8 cellular contexts compared by ENCODE assay signal in genomic region chr1:1918901-1919303, GRCh38. TPM values are rescaled to one million over a fixed set of nuclear protein-coding genes. Genes with fewer than 3 reads are reported as not detected.
DNase-seq lines count a peak whose midpoint lies in the region; ATAC-seq and TF ChIP-seq lines count a peak whose summit lies in the region.

TSS of gene TMEM52 (minus strand) at chr1:1919279. CDS start at chr1:1919265, 14 bp downstream.

- POLR2A ChIA-PET in WTC11 (lab: Charles Lee), result interaction anchor here (1.3 kb wide), 1 partner anchor 27 kb away, joined by 5 read pairs; no protein-coding TSS in a partner anchor

- no peaks in the 10 kb centered on the region for H3K27me3 Mint-ChIP-seq in WTC11 (ENCODE audit: low read depth)

- no peak within 1 kb of the TSS for H3K27ac ChIP-seq in iPS-20b (ENCODE audit: low read length)
- no peak within 1 kb of the TSS for H3K27ac ChIP-seq in thoracic aorta

- CTCF ChIA-PET in WTC11 (lab: Charles Lee), result interaction anchor here (1.3 to 5.7 kb wide), 4 partner anchors 10 to 127 kb away, joined by 5 to 46 read pairs (median 16); no protein-coding TSS in a partner anchor

- peaks cover 3% of the 10 kb centered on the region; the same call in 1 of the 2 replicates for H3K4me1 ChIP-seq in iPS-20b (ENCODE audit: insufficient read depth, low read length)
- H3K4me1 ChIP-seq in thoracic aorta (ENCODE audit: control insufficient read depth in 1 of 2, low read depth in 2 of 2), result peaks cover 0 to 10% of the 10 kb centered on the region in 2 donors

- H3K27me3 ChIP-seq in iPS-20b (ENCODE audit: insufficient read depth, low read length) (peaks cover 10% of the 10 kb centered on the region), thoracic aorta (replicated peaks; ENCODE audit: insufficient read depth) (no peaks in the 10 kb centered on the region)

- H3K36me3 Mint-ChIP-seq in WTC11, result no peaks in the 10 kb centered on the region

- H3K4me3 Mint-ChIP-seq in WTC11, result peak within 1 kb of the TSS; percentile 65

- no peaks in the 10 kb centered on the region for H3K9me3 ChIP-seq in iPS-20b (ENCODE audit: insufficient read depth, low read depth, low read length)
- H3K9me3 ChIP-seq in thoracic aorta, result no peaks in the 10 kb centered on the region

- no peak for TF ChIP-seq CTCF in WTC11 (IDR thresholded peaks at IDR 0.05)
- TF ChIP-seq CTCF in thoracic aorta (IDR thresholded peaks at IDR 0.05), result no peak

- H3K4me1 Mint-ChIP-seq in WTC11, result peaks cover 7% of the 10 kb centered on the region; the same call in 1 of the 2 replicates

- H3K4me3 ChIP-seq in iPS-20b (ENCODE audit: low read length) (peak within 1 kb of the TSS; percentile 73), thoracic aorta (peak within 1 kb of the TSS; percentile 72)

- H3K36me3 ChIP-seq in iPS-20b (ENCODE audit: insufficient read depth, low read depth, low read length) (no peaks in the 10 kb centered on the region), thoracic aorta (no peaks in the 10 kb centered on the region)

- DNase-seq in WTC11 (ENCODE audit: low spot score) (no peak), thoracic aorta (ENCODE audit: low spot score) (no peak), NAMALWA (ENCODE audit: low spot score) (no peak), amygdala (lab: John Stamatoyannopoulos, UW) (no peak)

- H3K27ac Mint-ChIP-seq in WTC11, result no peak within 1 kb of the TSS

- H3K9ac ChIP-seq in iPS-20b (ENCODE audit: low read depth, low read length), result peak within 1 kb of the TSS; percentile 74

- ATAC-seq in GM18867 (IDR thresholded peaks at IDR 0.05; ENCODE audit: unreplicated experiment) (peak; percentile 24), HG02943 (IDR thresholded peaks at IDR 0.05; ENCODE audit: low read depth, unreplicated experiment) (peak; percentile 9), WTC11 (peak; percentile 36), thoracic aorta (ENCODE audit: insufficient number of reproducible peaks, low FRiP score, low read depth) (peak; percentile 14), GM18868 (IDR thresholded peaks at IDR 0.05; ENCODE audit: unreplicated experiment) (no peak)

- no peaks in the 10 kb centered on the region for H3K9me3 Mint-ChIP-seq in WTC11

TF ChIP-seq in WTC11, 78 proteins besides CTCF, POLR2A, EP300 and RAD21 (continues in another document):
- TF ChIP-seq, protein P1, sequence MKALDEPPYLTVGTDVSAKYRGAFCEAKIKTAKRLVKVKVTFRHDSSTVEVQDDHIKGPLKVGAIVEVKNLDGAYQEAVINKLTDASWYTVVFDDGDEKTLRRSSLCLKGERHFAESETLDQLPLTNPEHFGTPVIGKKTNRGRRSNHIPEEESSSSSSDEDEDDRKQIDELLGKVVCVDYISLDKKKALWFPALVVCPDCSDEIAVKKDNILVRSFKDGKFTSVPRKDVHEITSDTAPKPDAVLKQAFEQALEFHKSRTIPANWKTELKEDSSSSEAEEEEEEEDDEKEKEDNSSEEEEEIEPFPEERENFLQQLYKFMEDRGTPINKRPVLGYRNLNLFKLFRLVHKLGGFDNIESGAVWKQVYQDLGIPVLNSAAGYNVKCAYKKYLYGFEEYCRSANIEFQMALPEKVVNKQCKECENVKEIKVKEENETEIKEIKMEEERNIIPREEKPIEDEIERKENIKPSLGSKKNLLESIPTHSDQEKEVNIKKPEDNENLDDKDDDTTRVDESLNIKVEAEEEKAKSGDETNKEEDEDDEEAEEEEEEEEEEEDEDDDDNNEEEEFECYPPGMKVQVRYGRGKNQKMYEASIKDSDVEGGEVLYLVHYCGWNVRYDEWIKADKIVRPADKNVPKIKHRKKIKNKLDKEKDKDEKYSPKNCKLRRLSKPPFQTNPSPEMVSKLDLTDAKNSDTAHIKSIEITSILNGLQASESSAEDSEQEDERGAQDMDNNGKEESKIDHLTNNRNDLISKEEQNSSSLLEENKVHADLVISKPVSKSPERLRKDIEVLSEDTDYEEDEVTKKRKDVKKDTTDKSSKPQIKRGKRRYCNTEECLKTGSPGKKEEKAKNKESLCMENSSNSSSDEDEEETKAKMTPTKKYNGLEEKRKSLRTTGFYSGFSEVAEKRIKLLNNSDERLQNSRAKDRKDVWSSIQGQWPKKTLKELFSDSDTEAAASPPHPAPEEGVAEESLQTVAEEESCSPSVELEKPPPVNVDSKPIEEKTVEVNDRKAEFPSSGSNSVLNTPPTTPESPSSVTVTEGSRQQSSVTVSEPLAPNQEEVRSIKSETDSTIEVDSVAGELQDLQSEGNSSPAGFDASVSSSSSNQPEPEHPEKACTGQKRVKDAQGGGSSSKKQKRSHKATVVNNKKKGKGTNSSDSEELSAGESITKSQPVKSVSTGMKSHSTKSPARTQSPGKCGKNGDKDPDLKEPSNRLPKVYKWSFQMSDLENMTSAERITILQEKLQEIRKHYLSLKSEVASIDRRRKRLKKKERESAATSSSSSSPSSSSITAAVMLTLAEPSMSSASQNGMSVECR (CRISPR knock-in tag; IDR thresholded peaks at IDR 0.05; ENCODE audit: borderline replicate concordance), result peak; percentile 20; the same call in 1 of the 2 replicates
- no peak for TF ChIP-seq RORB (CRISPR knock-in tag; IDR thresholded peaks at IDR 0.05)
- TF ChIP-seq GTF2I (CRISPR knock-in tag; conservative IDR thresholded peaks at IDR 0.05), result no peak
- TF ChIP-seq MXD4 (CRISPR knock-in tag; IDR thresholded peaks at IDR 0.05; ENCODE audit: borderline replicate concordance), result no peak
- no peak for TF ChIP-seq ZNF423 (CRISPR knock-in tag; IDR thresholded peaks at IDR 0.05)
- 0 out of 2 replicates have a peak, but pooled peaks have one; percentile 2 for TF ChIP-seq USF1 (CRISPR knock-in tag; IDR thresholded peaks at IDR 0.05)
- TF ChIP-seq, protein P2, sequence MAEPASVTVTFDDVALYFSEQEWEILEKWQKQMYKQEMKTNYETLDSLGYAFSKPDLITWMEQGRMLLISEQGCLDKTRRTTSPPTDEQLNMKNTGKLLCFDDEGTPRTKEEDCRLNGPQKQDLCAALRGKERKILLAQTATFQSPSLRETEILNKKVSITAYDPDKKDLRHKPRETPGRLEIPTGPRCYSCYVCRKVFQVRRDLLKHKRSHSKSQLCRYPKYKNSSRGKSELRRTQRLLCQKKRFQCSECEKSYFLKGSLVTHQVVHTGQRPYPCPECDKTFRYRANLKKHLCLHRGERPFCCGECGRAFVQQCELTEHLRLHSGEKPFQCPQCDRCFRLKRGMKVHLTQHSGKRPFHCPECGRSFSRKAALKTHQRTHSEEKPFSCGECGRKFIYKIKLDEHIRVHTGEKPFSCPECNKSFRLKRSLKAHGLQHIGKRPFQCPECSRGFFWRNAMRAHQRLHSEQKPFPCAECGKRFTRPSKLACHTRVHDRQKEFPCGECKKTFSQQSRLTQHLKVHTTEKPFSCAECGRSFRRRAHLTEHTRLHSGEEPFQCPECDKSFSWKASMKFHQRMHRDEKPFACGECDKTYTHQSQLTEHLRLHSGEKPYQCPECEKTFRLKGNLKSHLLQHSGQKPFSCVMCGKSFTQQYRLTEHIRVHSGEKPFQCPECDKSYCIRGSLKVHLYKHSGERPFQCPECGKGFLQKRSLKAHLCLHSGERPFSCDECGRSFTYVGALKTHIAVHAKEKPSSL (CRISPR knock-in tag; conservative IDR thresholded peaks at IDR 0.05), result no peak
- TF ChIP-seq, protein P3, sequence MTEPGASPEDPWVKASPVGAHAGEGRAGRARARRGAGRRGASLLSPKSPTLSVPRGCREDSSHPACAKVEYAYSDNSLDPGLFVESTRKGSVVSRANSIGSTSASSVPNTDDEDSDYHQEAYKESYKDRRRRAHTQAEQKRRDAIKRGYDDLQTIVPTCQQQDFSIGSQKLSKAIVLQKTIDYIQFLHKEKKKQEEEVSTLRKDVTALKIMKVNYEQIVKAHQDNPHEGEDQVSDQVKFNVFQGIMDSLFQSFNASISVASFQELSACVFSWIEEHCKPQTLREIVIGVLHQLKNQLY (CRISPR knock-in tag; IDR thresholded peaks at IDR 0.05), result no peak
- TF ChIP-seq MAX (CRISPR knock-in tag; IDR thresholded peaks at IDR 0.05), result peak; percentile 85; the same call in 1 of the 2 replicates
- no peak; the same call in 1 of the 2 replicates for TF ChIP-seq FOXP1 (CRISPR knock-in tag; IDR thresholded peaks at IDR 0.05; ENCODE audit: borderline replicate concordance)
- peak; percentile 55; the same call in 1 of the 2 replicates for TF ChIP-seq SP1 (CRISPR knock-in tag; conservative IDR thresholded peaks at IDR 0.05)
- TF ChIP-seq, protein P4, sequence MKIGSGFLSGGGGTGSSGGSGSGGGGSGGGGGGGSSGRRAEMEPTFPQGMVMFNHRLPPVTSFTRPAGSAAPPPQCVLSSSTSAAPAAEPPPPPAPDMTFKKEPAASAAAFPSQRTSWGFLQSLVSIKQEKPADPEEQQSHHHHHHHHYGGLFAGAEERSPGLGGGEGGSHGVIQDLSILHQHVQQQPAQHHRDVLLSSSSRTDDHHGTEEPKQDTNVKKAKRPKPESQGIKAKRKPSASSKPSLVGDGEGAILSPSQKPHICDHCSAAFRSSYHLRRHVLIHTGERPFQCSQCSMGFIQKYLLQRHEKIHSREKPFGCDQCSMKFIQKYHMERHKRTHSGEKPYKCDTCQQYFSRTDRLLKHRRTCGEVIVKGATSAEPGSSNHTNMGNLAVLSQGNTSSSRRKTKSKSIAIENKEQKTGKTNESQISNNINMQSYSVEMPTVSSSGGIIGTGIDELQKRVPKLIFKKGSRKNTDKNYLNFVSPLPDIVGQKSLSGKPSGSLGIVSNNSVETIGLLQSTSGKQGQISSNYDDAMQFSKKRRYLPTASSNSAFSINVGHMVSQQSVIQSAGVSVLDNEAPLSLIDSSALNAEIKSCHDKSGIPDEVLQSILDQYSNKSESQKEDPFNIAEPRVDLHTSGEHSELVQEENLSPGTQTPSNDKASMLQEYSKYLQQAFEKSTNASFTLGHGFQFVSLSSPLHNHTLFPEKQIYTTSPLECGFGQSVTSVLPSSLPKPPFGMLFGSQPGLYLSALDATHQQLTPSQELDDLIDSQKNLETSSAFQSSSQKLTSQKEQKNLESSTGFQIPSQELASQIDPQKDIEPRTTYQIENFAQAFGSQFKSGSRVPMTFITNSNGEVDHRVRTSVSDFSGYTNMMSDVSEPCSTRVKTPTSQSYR (CRISPR knock-in tag; IDR thresholded peaks at IDR 0.05), result no peak

RNA-seq across cellular contexts. Expression of gene TMEM52, which starts in this region (rescaled TPM):
- 15.0 to 21.9 TPM (median 20.0 TPM) in 3 replicates for total RNA-seq in WTC11 (2021)
- not detected for total RNA-seq in thoracic aorta

Comparison
In these comparisons a context has a peak if more than half of its experiments do, and no peak if none do; other contexts are left out.
1. RNA of gene TMEM52 (total RNA-seq): 15.0 to 21.9 TPM in WTC11; not detected in thoracic aorta; every median in the first group is over 10 times any median in the second.
2. Peak in ATAC-seq and H3K4me3 ChIP-seq in thoracic aorta; RNA of the gene not detected or under 1 TPM.